8 cellular contexts compared by ENCODE assay signal in genomic region chr10:31083765-31084184, GRCh38. TPM values are rescaled to one million over a fixed set of nuclear protein-coding genes. Genes with fewer than 3 reads are reported as not detected.
DNase-seq lines count a peak whose midpoint lies in the region; TF ChIP-seq lines count a peak whose summit lies in the region.

No MANE protein-coding gene starts in this region.

- H3K27me3 Mint-ChIP-seq in H9 (ENCODE audit: low read depth) (no peaks in the 10 kb centered on the region), osteocyte (ENCODE audit: unreplicated experiment) (no peaks in the 10 kb centered on the region)

- no peaks in the 10 kb centered on the region for H3K23me2 ChIP-seq in H9 (ENCODE audit: insufficient read length, low read depth, low read length, poor library complexity, severe bottlenecking)

- H3K9me3 ChIP-seq in H9 (ENCODE audit: control insufficient read depth, low read depth, low read length) = no peaks in the 10 kb centered on the region
- H3K9me3 ChIP-seq in fibroblast of lung (ENCODE audit: control insufficient read depth, insufficient read depth, low read depth, low read length) = no peaks in the 10 kb centered on the region

- H2BK20ac ChIP-seq in H9 (ENCODE audit: low read depth, low read length, poor library complexity, severe bottlenecking) = no peak overlapping the region

- H3K4me2 ChIP-seq in H9 (ENCODE audit: insufficient read depth, insufficient read length, low read length) (no peak overlapping the region), fibroblast of lung (ENCODE audit: extremely low read depth, insufficient read depth, low read length) (no peak overlapping the region)

- H3K4me1 Mint-ChIP-seq in H9 = peaks cover 8 to 16% of the 10 kb centered on the region in 2 experiments
- H3K4me1 Mint-ChIP-seq in osteocyte (ENCODE audit: unreplicated experiment) = peaks cover 1% of the 10 kb centered on the region

- H2BK12ac ChIP-seq in H9 (ENCODE audit: insufficient read length, low read depth, low read length) = no peak overlapping the region

- H3K14ac ChIP-seq in H9 (ENCODE audit: insufficient read depth, low read length) = no peak overlapping the region

- no peak overlapping the region for H3T11ph ChIP-seq in H9 (ENCODE audit: low read length)

- H2AK5ac ChIP-seq in H9 (ENCODE audit: insufficient read length, low read length) = no peak overlapping the region

- no peak overlapping the region for H4K91ac ChIP-seq in H9 (ENCODE audit: insufficient read length, low read depth, low read length)

- H3K36me3 Mint-ChIP-seq in H9 (ENCODE audit: insufficient read depth in 1 of 3, low read depth in 3 of 3) (no peaks in the 10 kb centered on the region), osteocyte (ENCODE audit: unreplicated experiment) (no peaks in the 10 kb centered on the region)

- no peaks in the 10 kb centered on the region for H3K79me2 ChIP-seq in H9 (ENCODE audit: insufficient read depth, low read length)
- H3K79me2 ChIP-seq in fibroblast of lung (ENCODE audit: control insufficient read depth, insufficient read depth, low read length) = no peaks in the 10 kb centered on the region

- no peak for DNase-seq in AG09319 (ENCODE audit: extremely low read depth, low read depth)
- DNase-seq in H9 = peak; percentile 64
- DNase-seq in NOMO-1 treated with dmso at 0.1 percent for 144 hours (lab: John Stamatoyannopoulos, UW; ENCODE audit: unreplicated experiment) = peak; percentile 26
- peak; percentile 9 to 23 for DNase-seq in activated CD8-positive, alpha-beta memory T cell treated with anti-CD3 and anti-CD28 coated beads for 4 hours (ENCODE audit: low read depth in 2 of 2)
- peak; percentile 49 to 50 for DNase-seq in fibroblast of lung (ENCODE audit: low read depth in 2 of 2)
- no peak for DNase-seq in osteocyte (ENCODE audit: extremely low spot score, unreplicated experiment)
- no peak for DNase-seq in middle frontal gyrus (ENCODE audit: extremely low spot score, low spot score)
- no peak for DNase-seq in coronary artery (ENCODE audit: low spot score)

- H3K4ac ChIP-seq in H9 (ENCODE audit: low read depth, low read length) = no peak overlapping the region

- H3K56ac ChIP-seq in H9 (ENCODE audit: insufficient read length, low read depth, low read length) = no peak overlapping the region

- H3K27me3 ChIP-seq in H9 (ENCODE audit: insufficient read depth, low read length) (no peaks in the 10 kb centered on the region), fibroblast of lung (ENCODE audit: control insufficient read depth, insufficient read depth, low read length) (no peaks in the 10 kb centered on the region)

- no CpG with 5 or more reads among the region's 6 CpGs for WGBS in H9 (ENCODE audit: extremely low coverage, insufficient read length, low lambda C conversion rate)

- H3K9me3 Mint-ChIP-seq in H9 (no peaks in the 10 kb centered on the region), osteocyte (ENCODE audit: unreplicated experiment) (no peaks in the 10 kb centered on the region)

- H3K27ac ChIP-seq in H9 (ENCODE audit: insufficient read length, low read depth, low read length) (no peak overlapping the region), fibroblast of lung (ENCODE audit: insufficient read depth, low read length) (no peak overlapping the region), coronary artery (no peak overlapping the region)

- H3K4me3 ChIP-seq in fibroblast of lung (replicated peaks in 1 of 4; ENCODE audit: control extremely low read depth in 1 of 4, insufficient read depth in 1 of 4, low read depth in 3 of 4, low read length in 4 of 4) = no peak overlapping the region
- H3K4me3 ChIP-seq in coronary artery = no peak overlapping the region

- H3K27ac Mint-ChIP-seq in H9 (no peak overlapping the region), osteocyte (ENCODE audit: unreplicated experiment) (no peak overlapping the region)

- H2BK15ac ChIP-seq in H9 (ENCODE audit: low read depth, low read length) = no peak overlapping the region

- H3K9ac ChIP-seq in H9 (ENCODE audit: extremely low read depth, insufficient read length, low read length) = no peak overlapping the region
- no peak overlapping the region for H3K9ac ChIP-seq in fibroblast of lung (ENCODE audit: insufficient read depth, low read length)

- no peaks in the 10 kb centered on the region for H3K36me3 ChIP-seq in fibroblast of lung (ENCODE audit: control insufficient read depth, insufficient read depth, low read length)

- no peak overlapping the region for H2BK5ac ChIP-seq in H9 (ENCODE audit: insufficient read length, low read length)

- no peak overlapping the region for H3K18ac ChIP-seq in H9 (ENCODE audit: insufficient read length, low read depth, low read length)

- no peak overlapping the region for H4K8ac ChIP-seq in H9 (replicated peaks; ENCODE audit: insufficient read length, low read depth, low read length)

- H4K5ac ChIP-seq in H9 (ENCODE audit: insufficient read length, low read depth, low read length) = no peak overlapping the region

- no peak overlapping the region for H2BK120ac ChIP-seq in H9 (ENCODE audit: low read depth, low read length, poor library complexity, severe bottlenecking)

- H3K4me3 Mint-ChIP-seq in H9 (no peak overlapping the region; a peak in 1 of 5 replicates), osteocyte (ENCODE audit: unreplicated experiment) (no peak overlapping the region)

- H2AFZ ChIP-seq in H9 (ENCODE audit: low read length) (no peak overlapping the region), fibroblast of lung (ENCODE audit: low read length) (peak overlapping the region; percentile 5)

- H3K23ac ChIP-seq in H9 (ENCODE audit: insufficient read length, low read depth, low read length) = no peak overlapping the region

- H3K4me1 ChIP-seq in H9 (ENCODE audit: insufficient read depth, low read length) (no peaks in the 10 kb centered on the region), fibroblast of lung (ENCODE audit: control insufficient read depth, extremely low read depth, insufficient read depth, low read length) (no peaks in the 10 kb centered on the region)

- no peaks in the 10 kb centered on the region for H3K79me1 ChIP-seq in H9 (ENCODE audit: insufficient read depth, low read depth, low read length, poor library complexity, severe bottlenecking)

- peak; percentile 33 for TF ChIP-seq CTCF in AG09319 (IDR thresholded peaks at IDR 0.05; ENCODE audit: low read depth, low read length)
- TF ChIP-seq CTCF in H9 (conservative IDR thresholded peaks at IDR 0.05) = peak; percentile 71
- peak; percentile 33 to 37 for TF ChIP-seq CTCF in fibroblast of lung (conservative IDR thresholded peaks at IDR 0.05 in 1 of 2, IDR thresholded peaks at IDR 0.05 in 1 of 2; ENCODE audit: low read depth in 1 of 2, low read length in 2 of 2)
- peak; percentile 51 for TF ChIP-seq CTCF in osteocyte (IDR thresholded peaks at IDR 0.05)
- TF ChIP-seq CTCF in coronary artery (IDR thresholded peaks at IDR 0.05) = no peak

- no peaks in the 10 kb centered on the region for H4K20me1 ChIP-seq in H9 (ENCODE audit: control insufficient read depth, insufficient read depth, insufficient read length)
- no peaks in the 10 kb centered on the region for H4K20me1 ChIP-seq in fibroblast of lung (ENCODE audit: control insufficient read depth, extremely low read depth, insufficient read depth, low read length)

RNA-seq across cellular contexts. Expression of gene ZNF438, which starts 52.1 kb away (rescaled TPM):
- total RNA-seq in H9 (2021) (0.83 and 0.97 TPM in 2 replicates), fibroblast of lung (3.9 and 6.6 TPM in 2 replicates), osteocyte (4.8 and 6.7 TPM in 2 replicates)
- polyA plus RNA-seq in fibroblast of lung = 4.7 and 5.6 TPM in 2 replicates
- polyA plus RNA-seq in fibroblast of lung (2012) = 3.1 and 3.8 TPM in 2 replicates
- polyA minus RNA-seq in fibroblast of lung (ENCODE audit: low replicate concordance) = 4.9 and 5.6 TPM in 2 replicates

Comparison
In these comparisons a context has a peak if more than half of its experiments do, and no peak if none do; other contexts are left out.
1. DNase-seq: peak in H9 (single experiment), NOMO-1 treated with dmso at 0.1 percent for 144 hours (single experiment), activated CD8-positive, alpha-beta memory T cell treated with anti-CD3 and anti-CD28 coated beads for 4 hours (2 of 2) and fibroblast of lung (2 of 2); none in AG09319 (single experiment), osteocyte (single experiment), middle frontal gyrus (single experiment) and coronary artery (single experiment).